In the genomic region with DNA sequence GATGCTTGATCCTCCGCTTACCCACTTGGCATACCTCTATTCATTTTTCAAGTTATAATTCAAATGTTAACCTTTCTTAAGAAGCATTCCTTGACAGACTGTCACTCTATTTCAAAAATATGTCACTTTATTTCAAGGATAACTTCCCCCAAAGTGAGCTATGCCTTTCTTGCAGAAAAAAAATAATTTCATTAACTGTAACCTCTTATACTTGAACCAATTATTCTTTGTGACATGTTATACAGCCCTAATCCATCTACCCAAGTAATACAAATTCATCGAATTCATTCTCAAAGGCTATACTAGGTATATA, we compare ENCODE assay signal across 15 cellular contexts.
"Had no signal": no experiment of that assay in that cellular context is flagged by ENCODE, and none has a peak within 500 bp of the region (broad histone marks: within the 10 kb centered on the region; RNA-seq: fewer than 3 reads in every experiment).

No MANE protein-coding gene starts in this region.

- H3K4me3 ChIP-seq: dorsolateral prefrontal cortex, heart left ventricle, sigmoid colon, skin epidermis, thyroid gland, upper lobe of left lung, vagina had no signal

- H3K36me3 ChIP-seq: heart left ventricle, neutrophil, sigmoid colon, thyroid gland, upper lobe of left lung, vagina had no signal

- H3K9me3 Mint-ChIP-seq: nephron had no signal

- H3K27me3 ChIP-seq: heart left ventricle, neutrophil, sigmoid colon, thyroid gland, upper lobe of left lung, vagina had no signal

- H3K4me1 ChIP-seq: sigmoid colon, thyroid gland, vagina had no signal

- H3K4me3 Mint-ChIP-seq: nephron had no signal

- DNase-seq: cortex of kidney; dorsolateral prefrontal cortex; effector CD8-positive, alpha-beta T cell; foreskin melanocyte; heart left ventricle; mammary epithelial cell; sigmoid colon; stimulated activated CD4-positive, alpha-beta T cell treated with anti-CD3 and anti-CD28 coated beads, Interleukin-2, amount 100 ng/mL, for 24 hours; stimulated activated CD4-positive, alpha-beta T cell treated with anti-CD3 and anti-CD28 coated beads, Interleukin-4, amount 100 ng/mL, for 4 hours; thyroid gland; upper lobe of left lung had no signal

- H3K27ac ChIP-seq: dorsolateral prefrontal cortex, heart left ventricle, neutrophil, sigmoid colon, skin epidermis, thyroid gland, upper lobe of left lung, vagina had no signal

- H3K9me3 ChIP-seq: heart left ventricle, neutrophil, sigmoid colon, thyroid gland, upper lobe of left lung, vagina had no signal
